11 cellular contexts compared by ENCODE assay signal in genomic region chr10:71266147-71266917, GRCh38. TPM values are rescaled to one million over a fixed set of nuclear protein-coding genes. Genes with fewer than 3 reads are reported as not detected.
DNase-seq lines count a peak whose midpoint lies in the region; ATAC-seq, FAIRE-seq and TF ChIP-seq lines count a peak whose summit lies in the region.
"Had no signal": no experiment of that assay in that cellular context is flagged by ENCODE, and none has a peak within 500 bp of the region (broad histone marks: within the 10 kb centered on the region; RNA-seq: fewer than 3 reads in every experiment).

No MANE protein-coding gene starts in this region.

- H3K4me1 ChIP-seq in BE2C = peaks cover 86% of the 10 kb centered on the region
- no peaks in the 10 kb centered on the region for H3K4me1 ChIP-seq in colonic mucosa

- H3K4me3 ChIP-seq in BE2C (ENCODE audit: low read depth, low read length) (no peak overlapping the region), colonic mucosa (no peak overlapping the region)

- FAIRE-seq in GM12891 (lab: Jason Lieb, UNC) = no peak
- FAIRE-seq: G401.6 had no signal

- no peaks in the 10 kb centered on the region for H3K27me3 Mint-ChIP-seq in mesothelial cell of epicardium (ENCODE audit: low read depth)

- intact Hi-C loops in colonic mucosa (cut with DNase I) = loop anchor here (5.0 kb wide), 1 partner anchor 49 kb away; no protein-coding TSS in a partner anchor

- H3K27me3 ChIP-seq in BE2C (no peaks in the 10 kb centered on the region), colonic mucosa (no peaks in the 10 kb centered on the region)

- DNase-seq in BE2C (peak; percentile 94), NCI-H1436 (lab: John Stamatoyannopoulos, UW) (peak; percentile 87), colonic mucosa (no peak), mesothelial cell of epicardium (ENCODE audit: low spot score in 2 of 2, unreplicated experiment in 2 of 2) (no peak), NCI-H2227 (lab: John Stamatoyannopoulos, UW; ENCODE audit: unreplicated experiment) (no peak), GM12891 (ENCODE audit: insufficient read length, low spot score) (no peak)
- DNase-seq in stimulated activated CD8-positive, alpha-beta memory T cell treated with anti-CD3 and anti-CD28 coated beads, Interleukin-4, amount 100 ng/mL, for 48 hours = no peak
- DNase-seq: naive B cell had no signal

- H3K4me3 Mint-ChIP-seq in mesothelial cell of epicardium = no peak overlapping the region
- H3K4me3 Mint-ChIP-seq: naive B cell had no signal

- no peaks in the 10 kb centered on the region for H3K9me3 Mint-ChIP-seq in mesothelial cell of epicardium
- H3K9me3 Mint-ChIP-seq: naive B cell had no signal

- no peaks in the 10 kb centered on the region for H3K9me3 ChIP-seq in BE2C
- no peaks in the 10 kb centered on the region for H3K9me3 ChIP-seq in colonic mucosa

- H3K36me3 Mint-ChIP-seq in mesothelial cell of epicardium = no peaks in the 10 kb centered on the region
- H3K36me3 Mint-ChIP-seq: naive B cell had no signal

- ATAC-seq in GM21526 (IDR thresholded peaks at IDR 0.05; ENCODE audit: low FRiP score, unreplicated experiment) = no peak

- H3K27ac ChIP-seq in colonic mucosa = no peak overlapping the region

- TF ChIP-seq CTCF in BE2C (IDR thresholded peaks at IDR 0.05; ENCODE audit: low read depth, low read length) (no peak), colonic mucosa (IDR thresholded peaks at IDR 0.05) (no peak), mesothelial cell of epicardium (IDR thresholded peaks at IDR 0.05; ENCODE audit: unreplicated experiment) (no peak)

- peaks cover 14% of the 10 kb centered on the region for H3K36me3 ChIP-seq in BE2C
- H3K36me3 ChIP-seq in colonic mucosa = no peaks in the 10 kb centered on the region

- H3K9ac ChIP-seq in colonic mucosa (ENCODE audit: low read depth in 2 of 2, low read length in 2 of 2) = peak overlapping the region; percentile 8 to 9

- no peak for TF ChIP-seq POLR2A in GM12891 (IDR thresholded peaks at IDR 0.05; ENCODE audit: low read depth, low read length)

- H3K27ac Mint-ChIP-seq in mesothelial cell of epicardium = peak overlapping the region; percentile 34
- H3K27ac Mint-ChIP-seq: naive B cell had no signal

- H3K4me1 Mint-ChIP-seq in mesothelial cell of epicardium = peaks cover 67% of the 10 kb centered on the region
- H3K4me1 Mint-ChIP-seq: naive B cell had no signal

TF ChIP-seq in GM12891, 5 proteins besides CTCF, POLR2A, EP300 and RAD21:
- TF ChIP-seq TAF1 (IDR thresholded peaks at IDR 0.05; ENCODE audit: low read depth, low read length) (no peak), PAX5 (IDR thresholded peaks at IDR 0.05; ENCODE audit: insufficient read depth, low read length, severe bottlenecking) (no peak), POLR2AphosphoS5 (IDR thresholded peaks at IDR 0.05; ENCODE audit: low read depth, low read length) (no peak), POU2F2 (IDR thresholded peaks at IDR 0.05; ENCODE audit: low read depth, low read length) (no peak), SPI1 (IDR thresholded peaks at IDR 0.05; ENCODE audit: low read depth, low read length) (no peak)

RNA-seq across cellular contexts. Expression of gene SLC29A3, which starts 52.7 kb away (rescaled TPM):
- polyA plus RNA-seq in BE2C (2012; ENCODE audit: insufficient read depth, insufficient read length, low read depth) = 7.7 TPM
- total RNA-seq in colonic mucosa = 1 to 10 TPM; 3.8 to 6.5 TPM
- 10.8 to 11.4 TPM (median 11.0 TPM) in 3 replicates for total RNA-seq in mesothelial cell of epicardium
- polyA plus RNA-seq in GM12891 (2012; ENCODE audit: low read depth, missing spikeins) = 1.6 TPM

RNA-seq across cellular contexts. Expression of gene UNC5B, which starts 54.0 kb away (rescaled TPM):
- polyA plus RNA-seq in BE2C (2012; ENCODE audit: insufficient read depth, insufficient read length, low read depth) = 181 TPM
- total RNA-seq in colonic mucosa (10 to 100 TPM; 18.4 to 18.5 TPM), mesothelial cell of epicardium (84.8 to 91.5 TPM (median 85.7 TPM) in 3 replicates)
- polyA plus RNA-seq in GM12891 (2012; ENCODE audit: low read depth, missing spikeins) = not detected
- total RNA-seq: T-helper 1 cell treated with Interleukin-12 subunit alpha and Interleukin-12 subunit beta and Interleukin-4 antibody, amounts not matched to agents 30 ng/mL and 1 ng/mL, for 36 hours had no signal

Comparison
In these comparisons a context has a peak if more than half of its experiments do, and no peak if none do; other contexts are left out.
1. DNase-seq: peak in BE2C (single experiment) and NCI-H1436 (single experiment); none in colonic mucosa (single experiment), mesothelial cell of epicardium (0 of 2), NCI-H2227 (single experiment), stimulated activated CD8-positive, alpha-beta memory T cell treated with anti-CD3 and anti-CD28 coated beads, Interleukin-4, amount 100 ng/mL, for 48 hours (single experiment) and GM12891 (single experiment).